Comparison of ENCODE assay signal across 2 cellular contexts in genomic region chr21:17539743-17540341, GRCh38.
TF ChIP-seq lines count a peak whose summit lies in the region.

No MANE protein-coding gene starts in this region.

TF ChIP-seq in GM23338, 12 proteins besides CTCF, POLR2A, EP300 and RAD21 (continued from another document):
- TF ChIP-seq EZH2 (IDR thresholded peaks at IDR 0.05; ENCODE audit: low read depth, unreplicated experiment) (no peak), EZH2phosphoT487 (IDR thresholded peaks at IDR 0.05; ENCODE audit: unreplicated experiment) (no peak), NANOG (IDR thresholded peaks at IDR 0.05; ENCODE audit: borderline replicate concordance) (no peak), JUNB (IDR thresholded peaks at IDR 0.05; ENCODE audit: unreplicated experiment) (no peak), ZNF114 (CRISPR knock-in tag; IDR thresholded peaks at IDR 0.05) (no peak), ZNF462 (CRISPR knock-in tag; IDR thresholded peaks at IDR 0.05) (no peak), CREB1 (CRISPR knock-in tag; IDR thresholded peaks at IDR 0.05; ENCODE audit: low read depth) (no peak), REST (IDR thresholded peaks at IDR 0.05; ENCODE audit: unreplicated experiment) (no peak), ZNF331 (CRISPR knock-in tag; IDR thresholded peaks at IDR 0.05; ENCODE audit: low read depth) (no peak)
TF ChIP-seq in GM23338: peak in this region for 0.

TF ChIP-seq in endothelial cell of umbilical vein, 7 proteins besides CTCF, POLR2A, EP300 and RAD21 (continued from another document):
- TF ChIP-seq FOS (IDR thresholded peaks at IDR 0.05; ENCODE audit: borderline replicate concordance, insufficient read depth, low read length) = no peak
- TF ChIP-seq JUN (IDR thresholded peaks at IDR 0.05; ENCODE audit: borderline replicate concordance, insufficient read depth, insufficient read length, low read depth) = no peak
TF ChIP-seq in endothelial cell of umbilical vein: peak in this region for 0.
